In genomic region chr2:85594715-85595377, GRCh38 we compare ENCODE assay signal across 8 cellular contexts. TPM values are rescaled to one million over a fixed set of nuclear protein-coding genes. Genes with fewer than 3 reads are reported as not detected.
DNase-seq lines count a peak whose midpoint lies in the region; ATAC-seq and TF ChIP-seq lines count a peak whose summit lies in the region.

No MANE protein-coding gene starts in this region.

- no peaks in the 10 kb centered on the region for H3K27me3 Mint-ChIP-seq in activated naive CD4-positive, alpha-beta T cell treated with anti-CD3 and anti-CD28 coated beads for 36 hours (ENCODE audit: low read depth)
- no peaks in the 10 kb centered on the region for H3K27me3 Mint-ChIP-seq in activated T-helper 2 cell treated with anti-CD3 and anti-CD28 coated beads, Interferon-gamma antibody, Interleukin-2, Interleukin-4, amounts not matched to agents 10 μg/mL and 5 μg/mL and 100 μg/mL, durations not matched to agents 14 hours and 24 hours and 36 hours (ENCODE audit: low read depth)

- H3K4me1 ChIP-seq in thoracic aorta (ENCODE audit: control insufficient read depth in 1 of 2, low read depth in 2 of 2), result peaks cover 33 to 56% of the 10 kb centered on the region in 2 donors

- CTCF ChIA-PET in activated naive CD4-positive, alpha-beta T cell treated with anti-CD3 and anti-CD28 coated beads for 36 hours (lab: Charles Lee), result interaction anchor here (0.6 to 2.4 kb wide), 6 partner anchors 10 to 171 kb away, joined by 3 to 11 read pairs (median 4); no protein-coding TSS in a partner anchor

- peak overlapping the region; percentile 81 for H3K4me3 ChIP-seq in thoracic aorta

- peak overlapping the region; percentile 92 for H3K27ac Mint-ChIP-seq in activated naive CD4-positive, alpha-beta T cell treated with anti-CD3 and anti-CD28 coated beads for 36 hours
- peak overlapping the region; percentile 96 for H3K27ac Mint-ChIP-seq in activated T-helper 2 cell treated with anti-CD3 and anti-CD28 coated beads, Interferon-gamma antibody, Interleukin-2, Interleukin-4, amounts not matched to agents 10 μg/mL and 5 μg/mL and 100 μg/mL, durations not matched to agents 14 hours and 24 hours and 36 hours

- no peaks in the 10 kb centered on the region for H3K27me3 ChIP-seq in layer of hippocampus (ENCODE audit: control insufficient read depth, insufficient read depth, low read length)
- H3K27me3 ChIP-seq in thoracic aorta (replicated peaks; ENCODE audit: insufficient read depth), result no peaks in the 10 kb centered on the region

- no peak for TF ChIP-seq CTCF in thoracic aorta (IDR thresholded peaks at IDR 0.05)

- intact Hi-C loops in activated naive CD4-positive, alpha-beta T cell treated with anti-CD3 and anti-CD28 coated beads for 36 hours (cut with micrococcal nuclease), result loop anchor here (1.0 kb wide), 3 partner anchors 8 to 34 kb away; partner anchors contain the start of genes GGCX and VAMP5
- intact Hi-C loops in activated T-helper 2 cell treated with anti-CD3 and anti-CD28 coated beads, Interferon-gamma antibody, Interleukin-2, Interleukin-4, amounts not matched to agents 10 μg/mL and 5 μg/mL and 100 μg/mL, durations not matched to agents 14 hours and 24 hours and 36 hours (cut with micrococcal nuclease), result loop anchor here (1.0 to 5.0 kb wide), 4 partner anchors 16 to 178 kb away; partner anchors contain the start of genes GGCX, SH2D6 and VAMP8

- H3K36me3 Mint-ChIP-seq in activated naive CD4-positive, alpha-beta T cell treated with anti-CD3 and anti-CD28 coated beads for 36 hours (ENCODE audit: low read depth), result peaks cover 5% of the 10 kb centered on the region
- H3K36me3 Mint-ChIP-seq in activated T-helper 2 cell treated with anti-CD3 and anti-CD28 coated beads, Interferon-gamma antibody, Interleukin-2, Interleukin-4, amounts not matched to agents 10 μg/mL and 5 μg/mL and 100 μg/mL, durations not matched to agents 14 hours and 24 hours and 36 hours (ENCODE audit: low read depth), result peaks cover 32% of the 10 kb centered on the region

- ATAC-seq in HG03064 (IDR thresholded peaks at IDR 0.05; ENCODE audit: low read depth, unreplicated experiment) (peak; percentile 41), thoracic aorta (ENCODE audit: insufficient number of reproducible peaks, low FRiP score, low read depth) (no peak)

- no peak for DNase-seq in activated naive CD4-positive, alpha-beta T cell treated with anti-CD3 and anti-CD28 coated beads for 36 hours
- DNase-seq in activated naive CD4-positive, alpha-beta T cell treated with anti-CD3 and anti-CD28 coated beads, Interleukin-2, amount 50 U/mL, for 16 hours, result no peak
- no peak for DNase-seq in activated T-helper 2 cell treated with anti-CD3 and anti-CD28 coated beads, Interferon-gamma antibody, Interleukin-2, Interleukin-4, amounts not matched to agents 10 μg/mL and 5 μg/mL and 100 μg/mL, durations not matched to agents 14 hours and 24 hours and 36 hours (ENCODE audit: low spot score)
- DNase-seq in thoracic aorta (ENCODE audit: low spot score), result no peak
- no peak for DNase-seq in GF-D8 (lab: John Stamatoyannopoulos, UW)
- DNase-seq in NK-92 treated with Interleukin-12 subunit alpha and Interleukin-12 subunit beta, amount 100 ng/mL, for 24 hours (lab: John Stamatoyannopoulos, UW), result no peak

- peaks cover 31% of the 10 kb centered on the region for H3K4me1 Mint-ChIP-seq in activated naive CD4-positive, alpha-beta T cell treated with anti-CD3 and anti-CD28 coated beads for 36 hours (ENCODE audit: low read depth)
- peaks cover 21% of the 10 kb centered on the region for H3K4me1 Mint-ChIP-seq in activated T-helper 2 cell treated with anti-CD3 and anti-CD28 coated beads, Interferon-gamma antibody, Interleukin-2, Interleukin-4, amounts not matched to agents 10 μg/mL and 5 μg/mL and 100 μg/mL, durations not matched to agents 14 hours and 24 hours and 36 hours (ENCODE audit: low read depth)

- H3K27ac ChIP-seq in layer of hippocampus (ENCODE audit: low read depth, low read length), result peak overlapping the region; percentile 90
- H3K27ac ChIP-seq in thoracic aorta, result peak overlapping the region; percentile 78 to 85

- no peaks in the 10 kb centered on the region for H3K9me3 Mint-ChIP-seq in activated naive CD4-positive, alpha-beta T cell treated with anti-CD3 and anti-CD28 coated beads for 36 hours
- H3K9me3 Mint-ChIP-seq in activated T-helper 2 cell treated with anti-CD3 and anti-CD28 coated beads, Interferon-gamma antibody, Interleukin-2, Interleukin-4, amounts not matched to agents 10 μg/mL and 5 μg/mL and 100 μg/mL, durations not matched to agents 14 hours and 24 hours and 36 hours, result no peaks in the 10 kb centered on the region

- H3K36me3 ChIP-seq in thoracic aorta, result peaks cover 15% of the 10 kb centered on the region

- H3K9me3 ChIP-seq in thoracic aorta, result no peaks in the 10 kb centered on the region

- H3K4me3 Mint-ChIP-seq in activated naive CD4-positive, alpha-beta T cell treated with anti-CD3 and anti-CD28 coated beads for 36 hours, result peak overlapping the region; percentile 97
- peak overlapping the region; percentile 96 for H3K4me3 Mint-ChIP-seq in activated T-helper 2 cell treated with anti-CD3 and anti-CD28 coated beads, Interferon-gamma antibody, Interleukin-2, Interleukin-4, amounts not matched to agents 10 μg/mL and 5 μg/mL and 100 μg/mL, durations not matched to agents 14 hours and 24 hours and 36 hours (ENCODE audit: low read depth)

RNA-seq across cellular contexts. Expression of gene RNF181, which starts 0.7 kb away (rescaled TPM):
- 10 to 100 TPM; 86.8 to 96.1 TPM for total RNA-seq in activated naive CD4-positive, alpha-beta T cell treated with anti-CD3 and anti-CD28 coated beads for 36 hours
- 130 and 134 TPM in 2 replicates for total RNA-seq in activated T-helper 2 cell treated with anti-CD3 and anti-CD28 coated beads, Interferon-gamma antibody, Interleukin-2, Interleukin-4, amounts not matched to agents 10 μg/mL and 5 μg/mL and 100 μg/mL, durations not matched to agents 14 hours and 24 hours and 36 hours
- total RNA-seq in thoracic aorta, result 100 to 1,000 TPM; 107 to 124 TPM

RNA-seq across cellular contexts. Expression of gene TMEM150A, which starts 7.7 kb away (rescaled TPM):
- under 1 TPM; 0.55 to 0.67 TPM for total RNA-seq in activated naive CD4-positive, alpha-beta T cell treated with anti-CD3 and anti-CD28 coated beads for 36 hours
- 6.5 and 7.0 TPM in 2 replicates for total RNA-seq in activated T-helper 2 cell treated with anti-CD3 and anti-CD28 coated beads, Interferon-gamma antibody, Interleukin-2, Interleukin-4, amounts not matched to agents 10 μg/mL and 5 μg/mL and 100 μg/mL, durations not matched to agents 14 hours and 24 hours and 36 hours
- total RNA-seq in thoracic aorta, result 10 to 100 TPM; 25.7 to 26.3 TPM

RNA-seq across cellular contexts. Expression of gene VAMP5, which starts 10.6 kb away (rescaled TPM):
- 10 to 100 TPM; 18.4 to 21.8 TPM for total RNA-seq in activated naive CD4-positive, alpha-beta T cell treated with anti-CD3 and anti-CD28 coated beads for 36 hours
- 41.0 and 41.3 TPM in 2 replicates for total RNA-seq in activated T-helper 2 cell treated with anti-CD3 and anti-CD28 coated beads, Interferon-gamma antibody, Interleukin-2, Interleukin-4, amounts not matched to agents 10 μg/mL and 5 μg/mL and 100 μg/mL, durations not matched to agents 14 hours and 24 hours and 36 hours
- 10 to 100 TPM; 27.1 to 42.8 TPM for total RNA-seq in thoracic aorta

RNA-seq across cellular contexts. Expression of gene C2orf68, which starts 17.0 kb away (rescaled TPM):
- total RNA-seq in activated naive CD4-positive, alpha-beta T cell treated with anti-CD3 and anti-CD28 coated beads for 36 hours, result 10 to 100 TPM; 29.3 to 31.0 TPM
- total RNA-seq in activated T-helper 2 cell treated with anti-CD3 and anti-CD28 coated beads, Interferon-gamma antibody, Interleukin-2, Interleukin-4, amounts not matched to agents 10 μg/mL and 5 μg/mL and 100 μg/mL, durations not matched to agents 14 hours and 24 hours and 36 hours, result 34.7 and 35.6 TPM in 2 replicates
- total RNA-seq in thoracic aorta, result 10 to 100 TPM; 13.0 to 21.9 TPM

RNA-seq across cellular contexts. Expression of gene VAMP8, which starts 17.5 kb away (rescaled TPM):
- 100 to 1,000 TPM in 1 of 2 experiments, 10 to 100 TPM in 1; 98.7 to 102 TPM for total RNA-seq in activated naive CD4-positive, alpha-beta T cell treated with anti-CD3 and anti-CD28 coated beads for 36 hours
- total RNA-seq in activated T-helper 2 cell treated with anti-CD3 and anti-CD28 coated beads, Interferon-gamma antibody, Interleukin-2, Interleukin-4, amounts not matched to agents 10 μg/mL and 5 μg/mL and 100 μg/mL, durations not matched to agents 14 hours and 24 hours and 36 hours, result 99.7 and 101 TPM in 2 replicates
- 10 to 100 TPM; 30.9 to 34.9 TPM for total RNA-seq in thoracic aorta
